In genomic region chr7:108630002-108630401, GRCh38 we compare ENCODE assay signal across 1 cellular context.
TF ChIP-seq lines count a peak whose summit lies in the region.

No MANE protein-coding gene starts in this region.

TF ChIP-seq in HepG2, 621 proteins besides CTCF, POLR2A, EP300 and RAD21 (continued from another document):
- no peak for TF ChIP-seq TRAFD1 (CRISPR knock-in tag; IDR thresholded peaks at IDR 0.05; ENCODE audit: borderline replicate concordance)
- TF ChIP-seq DMTF1 (CRISPR knock-in tag; IDR thresholded peaks at IDR 0.05) = no peak
- TF ChIP-seq KMT2A (CRISPR knock-in tag; IDR thresholded peaks at IDR 0.05) = no peak
- TF ChIP-seq ATF1 (CRISPR knock-in tag; IDR thresholded peaks at IDR 0.05) = no peak
- TF ChIP-seq SNAPC5 (CRISPR knock-in tag; IDR thresholded peaks at IDR 0.05; ENCODE audit: borderline replicate concordance) = no peak
- TF ChIP-seq ZNF503 (CRISPR knock-in tag; IDR thresholded peaks at IDR 0.05) = no peak
- no peak for TF ChIP-seq DBP (CRISPR knock-in tag; IDR thresholded peaks at IDR 0.05; ENCODE audit: not compliant biosample characterization)
- no peak for TF ChIP-seq ZNF17 (CRISPR knock-in tag; IDR thresholded peaks at IDR 0.05)
- TF ChIP-seq PHB2 (IDR thresholded peaks at IDR 0.05; ENCODE audit: partially characterized antibody) = no peak
- no peak for TF ChIP-seq ELF1 (CRISPR knock-in tag; IDR thresholded peaks at IDR 0.05)
- no peak for TF ChIP-seq PLSCR1 (CRISPR knock-in tag; IDR thresholded peaks at IDR 0.05; ENCODE audit: borderline replicate concordance)
TF ChIP-seq in HepG2: peak in this region for 0.
